ENCODE assay signal across 9 cellular contexts in the genomic region with DNA sequence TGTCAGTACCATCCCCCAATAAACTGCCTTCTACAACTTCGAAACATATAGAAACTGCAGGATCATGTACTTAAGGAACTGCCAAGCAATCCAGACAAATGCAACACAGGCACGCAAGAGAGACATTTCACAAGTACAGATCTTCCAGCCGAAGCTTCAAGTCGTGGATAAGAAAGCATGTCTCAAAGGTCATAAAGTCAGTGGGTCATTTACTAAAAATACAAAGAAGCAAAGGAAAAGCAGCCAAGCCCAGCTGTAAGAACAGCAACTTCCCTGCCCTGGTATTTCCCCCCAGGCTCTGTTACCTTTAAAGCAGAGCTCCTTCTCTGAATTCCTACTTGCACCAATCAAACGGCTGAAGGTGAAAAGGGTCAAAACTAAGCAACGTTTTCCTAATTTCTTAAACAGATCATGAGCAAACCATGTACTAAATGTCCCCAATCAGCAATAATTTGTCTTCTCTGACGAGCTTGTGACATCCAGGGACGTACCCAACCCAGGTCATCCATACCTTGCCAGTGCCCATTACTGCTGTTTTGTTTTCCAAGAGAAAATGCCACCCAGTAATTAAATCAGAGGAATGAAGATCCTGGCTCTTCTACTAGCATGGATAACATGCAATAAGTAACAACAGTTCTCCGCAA. TPM values are rescaled to one million over a fixed set of nuclear protein-coding genes. Genes with fewer than 3 reads are reported as not detected.
A peak's percentile ranks its signal among the peaks of the same experiment; 100 is the strongest.
DNase-seq lines count a peak whose midpoint lies in the region; ATAC-seq, FAIRE-seq and TF ChIP-seq lines count a peak whose summit lies in the region.
"Had no signal": no experiment of that assay in that cellular context is flagged by ENCODE, and none has a peak within 500 bp of the region (broad histone marks: within the 10 kb centered on the region; RNA-seq: fewer than 3 reads in every experiment).

No MANE protein-coding gene starts in this region.

- FAIRE-seq in GM12891 (lab: Jason Lieb, UNC) = no peak

- H3K9ac ChIP-seq in BLaER1 treated with 17β-estradiol and CSF1 and Interleukin-3, amounts not matched to agents 10 nM and 100 nM = peak overlapping the region in 4 of 11 experiments; percentile 80 to 82 (median 82); a peak in 1 of 22 replicates
- H3K9ac ChIP-seq in MM.1S (ENCODE audit: low read length) = peak overlapping the region; percentile 77; the same call in 1 of the 2 replicates

- H3K9me3 Mint-ChIP-seq in naive thymus-derived CD4-positive, alpha-beta T cell = peaks cover 0 to 1% (median 0%) of the 10 kb centered on the region in 11 donors

- H3K4me1 ChIP-seq in BLaER1 treated with 17β-estradiol and CSF1 and Interleukin-3, amounts not matched to agents 10 nM and 100 nM = peaks cover 26 to 35% (median 32%) of the 10 kb centered on the region in 10 experiments
- peaks cover 21% of the 10 kb centered on the region for H3K4me1 ChIP-seq in MM.1S (ENCODE audit: low read length)
- peaks cover 25 to 38% of the 10 kb centered on the region in 2 donors for H3K4me1 ChIP-seq in naive thymus-derived CD4-positive, alpha-beta T cell (ENCODE audit: control insufficient read depth in 2 of 2, insufficient read depth in 2 of 2, low read length in 2 of 2)

- DNase-seq in MM.1S (no peak), dermis blood vessel endothelial cell (peak; percentile 24), NCI-H1048 (lab: John Stamatoyannopoulos, UW) (no peak), GM12891 (ENCODE audit: insufficient read length, low spot score) (no peak), NCI-H1092 (lab: John Stamatoyannopoulos, UW) (no peak), NCI-H510A (lab: John Stamatoyannopoulos, UW) (no peak)
- DNase-seq in naive thymus-derived CD4-positive, alpha-beta T cell = no peak
- DNase-seq: cortex of kidney had no signal

- CTCF ChIA-PET in naive thymus-derived CD4-positive, alpha-beta T cell (lab: Charles Lee) = interaction anchor here (0.6 to 1.1 kb wide), 3 partner anchors 33 to 128 kb away, joined by 3 to 4 read pairs (median 3); no protein-coding TSS in a partner anchor

- peak overlapping the region; percentile 87 to 99 (median 97); a peak in 21 of 22 replicates for H3K4me2 ChIP-seq in BLaER1 treated with 17β-estradiol and CSF1 and Interleukin-3, amounts not matched to agents 10 nM and 100 nM
- peak overlapping the region; percentile 67 for H3K4me2 ChIP-seq in MM.1S (ENCODE audit: low read depth, low read length)

- peak overlapping the region in 2 of 10 experiments; percentile 87 to 93; a peak in 2 of 20 replicates for H3K4me3 ChIP-seq in BLaER1 treated with 17β-estradiol and CSF1 and Interleukin-3, amounts not matched to agents 10 nM and 100 nM
- peak overlapping the region; percentile 93 for H3K4me3 ChIP-seq in MM.1S (ENCODE audit: low read length)
- H3K4me3 ChIP-seq in naive thymus-derived CD4-positive, alpha-beta T cell (ENCODE audit: low read length) = peak overlapping the region; percentile 58

- peaks cover 7% of the 10 kb centered on the region; the same call in 1 of the 2 replicates for H3F3A ChIP-seq in MM.1S (ENCODE audit: insufficient read depth, low read length)

- intact Hi-C loops in naive thymus-derived CD4-positive, alpha-beta T cell (cut with micrococcal nuclease) = loop anchor here in 1 of 2 donors (5.0 kb wide), 1 partner anchor 129 kb away; no protein-coding TSS in a partner anchor

- peak overlapping the region; percentile 86 to 100 (median 97) for H3K4me3 Mint-ChIP-seq in naive thymus-derived CD4-positive, alpha-beta T cell

- peaks cover 0 to 37% (median 27%) of the 10 kb centered on the region in 5 donors for H3K36me3 Mint-ChIP-seq in naive thymus-derived CD4-positive, alpha-beta T cell

- no peak for TF ChIP-seq POLR2A in GM12891 (IDR thresholded peaks at IDR 0.05; ENCODE audit: low read depth, low read length)

- POLR2A ChIA-PET in naive thymus-derived CD4-positive, alpha-beta T cell (lab: Charles Lee) = interaction anchor here (0.9 to 4.8 kb wide), 8 partner anchors 11 to 66 kb away, joined by 3 to 136 read pairs (median 10); partner anchors contain the start of gene RBL2

- TF ChIP-seq CTCF in MM.1S (IDR thresholded peaks at IDR 0.05; ENCODE audit: low read length) = no peak

- H3K27me3 ChIP-seq in BLaER1 treated with 17β-estradiol and CSF1 and Interleukin-3, amounts not matched to agents 10 nM and 100 nM = peaks cover 5 to 16% (median 11%) of the 10 kb centered on the region in 11 experiments; a peak in 12 of 22 replicates
- no peaks in the 10 kb centered on the region for H3K27me3 ChIP-seq in MM.1S (replicated peaks; ENCODE audit: insufficient read depth, low read length)
- H3K27me3 ChIP-seq in naive thymus-derived CD4-positive, alpha-beta T cell (ENCODE audit: control insufficient read depth in 2 of 2, insufficient read depth in 2 of 2, low read length in 2 of 2) = no peaks in the 10 kb centered on the region

- no peaks in the 10 kb centered on the region for H3K9me3 ChIP-seq in BLaER1 treated with 17β-estradiol and CSF1 and Interleukin-3, amounts not matched to agents 10 nM and 100 nM (replicated peaks in 1 of 11)
- no peaks in the 10 kb centered on the region for H3K9me3 ChIP-seq in MM.1S (replicated peaks; ENCODE audit: insufficient read depth, low read length)
- H3K9me3 ChIP-seq in naive thymus-derived CD4-positive, alpha-beta T cell (ENCODE audit: control insufficient read depth in 2 of 3, low read length in 3 of 3) = no peaks in the 10 kb centered on the region

- peaks cover 16 to 31% (median 19%) of the 10 kb centered on the region in 11 experiments for H3K36me3 ChIP-seq in BLaER1 treated with 17β-estradiol and CSF1 and Interleukin-3, amounts not matched to agents 10 nM and 100 nM
- H3K36me3 ChIP-seq in MM.1S (replicated peaks; ENCODE audit: insufficient read depth, low read length) = no peaks in the 10 kb centered on the region; the same call in 1 of the 2 replicates
- H3K36me3 ChIP-seq in naive thymus-derived CD4-positive, alpha-beta T cell (ENCODE audit: control insufficient read depth in 2 of 3, insufficient read depth in 3 of 3, low read length in 3 of 3) = peaks cover 0 to 29% (median 2%) of the 10 kb centered on the region in 3 experiments

- no peaks in the 10 kb centered on the region for H3K27me3 Mint-ChIP-seq in naive thymus-derived CD4-positive, alpha-beta T cell

- ATAC-seq in naive thymus-derived CD4-positive, alpha-beta T cell = no peak

- H3K9me2 ChIP-seq in MM.1S (replicated peaks; ENCODE audit: insufficient read depth, low read length) = no peaks in the 10 kb centered on the region

- H3K4me1 Mint-ChIP-seq in naive thymus-derived CD4-positive, alpha-beta T cell = peaks cover 37 to 70% (median 57%) of the 10 kb centered on the region in 7 donors

- peaks cover 27% of the 10 kb centered on the region for H3K79me2 ChIP-seq in MM.1S (ENCODE audit: low read length)

- peaks cover 0 to 9% (median 0%) of the 10 kb centered on the region in 11 experiments; a peak in 2 of 22 replicates for H4K20me1 ChIP-seq in BLaER1 treated with 17β-estradiol and CSF1 and Interleukin-3, amounts not matched to agents 10 nM and 100 nM
- no peaks in the 10 kb centered on the region for H4K20me1 ChIP-seq in MM.1S (ENCODE audit: insufficient read depth, low read length)

- peak overlapping the region; percentile 47 to 96 (median 94) for H3K27ac Mint-ChIP-seq in naive thymus-derived CD4-positive, alpha-beta T cell

- H2AFZ ChIP-seq in MM.1S (ENCODE audit: low read length) = no peak overlapping the region

- H3K27ac ChIP-seq in BLaER1 treated with 17β-estradiol and CSF1 and Interleukin-3, amounts not matched to agents 10 nM and 100 nM = no peak overlapping the region
- no peak overlapping the region for H3K27ac ChIP-seq in MM.1S (ENCODE audit: low read length)
- H3K27ac ChIP-seq in naive thymus-derived CD4-positive, alpha-beta T cell (ENCODE audit: low read depth, low read length) = peak overlapping the region; percentile 80

TF ChIP-seq in GM12891, 5 proteins besides CTCF, POLR2A, EP300 and RAD21:
- TF ChIP-seq POU2F2 (IDR thresholded peaks at IDR 0.05; ENCODE audit: low read depth, low read length) = no peak
- no peak for TF ChIP-seq POLR2AphosphoS5 (IDR thresholded peaks at IDR 0.05; ENCODE audit: low read depth, low read length)
- TF ChIP-seq PAX5 (IDR thresholded peaks at IDR 0.05; ENCODE audit: insufficient read depth, low read length, severe bottlenecking) = no peak
- TF ChIP-seq TAF1 (IDR thresholded peaks at IDR 0.05; ENCODE audit: low read depth, low read length) = no peak
- no peak for TF ChIP-seq SPI1 (IDR thresholded peaks at IDR 0.05; ENCODE audit: low read depth, low read length)

RNA-seq across cellular contexts. Expression of gene AKTIP, which starts 1.7 kb away (rescaled TPM):
- 49.0 and 56.4 TPM in 2 replicates for total RNA-seq in dermis blood vessel endothelial cell
- 100 to 1,000 TPM in 2 of 5 experiments, 10 to 100 TPM in 3; 42.9 to 122 (median 66.7) TPM for total RNA-seq in naive thymus-derived CD4-positive, alpha-beta T cell
- 100 to 1,000 TPM; 102 to 130 TPM for polyA plus RNA-seq in naive thymus-derived CD4-positive, alpha-beta T cell
- 8.7 TPM for polyA plus RNA-seq in GM12891 (2012; ENCODE audit: low read depth, missing spikeins)
